31 cellular contexts compared by ENCODE assay signal in the genomic region with DNA sequence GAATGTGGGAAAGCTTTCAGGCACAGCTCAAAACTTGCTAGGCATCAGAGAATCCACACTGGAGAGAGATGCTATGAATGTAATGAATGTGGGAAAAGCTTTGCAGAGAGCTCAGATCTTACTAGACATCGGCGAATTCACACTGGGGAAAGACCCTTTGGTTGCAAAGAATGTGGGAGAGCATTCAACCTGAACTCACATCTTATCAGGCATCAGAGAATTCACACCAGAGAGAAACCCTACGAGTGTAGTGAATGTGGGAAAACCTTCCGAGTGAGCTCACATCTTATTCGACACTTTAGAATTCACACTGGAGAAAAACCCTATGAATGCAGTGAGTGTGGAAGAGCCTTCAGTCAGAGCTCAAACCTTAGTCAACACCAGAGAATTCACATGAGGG. TPM values are rescaled to one million over a fixed set of nuclear protein-coding genes. Genes with fewer than 3 reads are reported as not detected.
"Had no signal": no experiment of that assay in that cellular context is flagged by ENCODE, and none has a peak within 500 bp of the region (broad histone marks: within the 10 kb centered on the region; RNA-seq: fewer than 3 reads in every experiment).

No MANE protein-coding gene starts in this region.

- H3K4me1 Mint-ChIP-seq: activated CD4-positive, alpha-beta T cell treated with anti-CD3 and anti-CD28 coated beads for 36 hours; activated CD4-positive, alpha-beta T cell treated with anti-CD3 and anti-CD28 coated beads, Interleukin-2, amount 10 ng/mL, durations not matched to agents 24 days and 14 days; activated CD8-positive, alpha-beta memory T cell treated with anti-CD3 and anti-CD28 coated beads, Interleukin-2, amount 10 ng/mL, durations not matched to agents 7 days and 5 days; activated naive CD8-positive, alpha-beta T cell treated with anti-CD3 and anti-CD28 coated beads, Interleukin-2, amount 10 ng/mL, durations not matched to agents 7 days and 5 days; brain had no signal

- H3K4me1 ChIP-seq: ascending aorta had no signal

- H3K27ac ChIP-seq: ascending aorta had no signal

- ATAC-seq: activated CD4-positive, alpha-beta T cell treated with anti-CD3 and anti-CD28 coated beads for 36 hours; activated CD8-positive, alpha-beta memory T cell treated with anti-CD3 and anti-CD28 coated beads, Interleukin-2, amount 10 ng/mL, durations not matched to agents 7 days and 5 days; activated CD8-positive, alpha-beta T cell treated with anti-CD3 and anti-CD28 coated beads, Interleukin-2, amount 10 ng/mL, durations not matched to agents 7 days and 5 days; activated naive CD4-positive, alpha-beta T cell treated with anti-CD3 and anti-CD28 coated beads, Interleukin-2, amount 50 U/mL, for 72 hours; effector memory CD8-positive, alpha-beta T cell; esophagus mucosa had no signal

- H3K4me3 ChIP-seq: ascending aorta had no signal

- H3K27me3 ChIP-seq: ascending aorta had no signal

- H3K9me3 ChIP-seq: ascending aorta had no signal

- H3K4me3 Mint-ChIP-seq: activated CD4-positive, alpha-beta memory T cell treated with anti-CD3 and anti-CD28 coated beads for 36 hours; activated CD4-positive, alpha-beta T cell treated with anti-CD3 and anti-CD28 coated beads for 36 hours; activated CD4-positive, alpha-beta T cell treated with anti-CD3 and anti-CD28 coated beads, Interleukin-2, amount 10 ng/mL, durations not matched to agents 24 days and 14 days; activated CD8-positive, alpha-beta memory T cell treated with anti-CD3 and anti-CD28 coated beads, Interleukin-2, amount 10 ng/mL, durations not matched to agents 7 days and 5 days; activated CD8-positive, alpha-beta T cell treated with anti-CD3 and anti-CD28 coated beads, Interleukin-2, amount 10 ng/mL, durations not matched to agents 7 days and 5 days; activated naive CD4-positive, alpha-beta T cell treated with anti-CD3 and anti-CD28 coated beads, Interleukin-2, amount 10 ng/mL, durations not matched to agents 7 days and 5 days; activated naive CD8-positive, alpha-beta T cell treated with anti-CD3 and anti-CD28 coated beads, Interleukin-2, amount 10 ng/mL, durations not matched to agents 7 days and 5 days; activated T-helper 1 cell treated with anti-CD3 and anti-CD28 coated beads, Interleukin-12 subunit alpha, Interleukin-12 subunit beta, Interleukin-2, Interleukin-4 antibody, amounts not matched to agents 30 ng/mL and 10 ng/mL and 1 ng/mL, durations not matched to agents 14 hours and 24 hours and 36 hours; brain; effector memory CD8-positive, alpha-beta T cell had no signal

- FAIRE-seq: colon, endometrium, frontal cortex had no signal

- H3K27me3 Mint-ChIP-seq: activated CD4-positive, alpha-beta T cell treated with anti-CD3 and anti-CD28 coated beads, Interleukin-2, amount 10 ng/mL, durations not matched to agents 24 days and 14 days; activated CD8-positive, alpha-beta memory T cell treated with anti-CD3 and anti-CD28 coated beads, Interleukin-2, amount 10 ng/mL, durations not matched to agents 7 days and 5 days; activated naive CD8-positive, alpha-beta T cell treated with anti-CD3 and anti-CD28 coated beads, Interleukin-2, amount 10 ng/mL, durations not matched to agents 7 days and 5 days; brain had no signal

- DNase-seq: activated CD4-positive, alpha-beta memory T cell treated with anti-CD3 and anti-CD28 coated beads for 36 hours; activated CD4-positive, alpha-beta T cell treated with anti-CD3 and anti-CD28 coated beads for 36 hours; activated CD4-positive, alpha-beta T cell treated with anti-CD3 and anti-CD28 coated beads, Interleukin-2, amount 10 ng/mL, durations not matched to agents 24 days and 14 days; activated CD4-positive, CD25-positive, alpha-beta regulatory T cell; activated CD4-positive, CD25-positive, alpha-beta regulatory T cell treated with anti-CD3 and anti-CD28 coated beads, Interleukin-2, amount 50 U/mL, for 72 hours; activated CD8-positive, alpha-beta memory T cell treated with anti-CD3 and anti-CD28 coated beads, Interleukin-2, amount 10 ng/mL, durations not matched to agents 7 days and 5 days; activated CD8-positive, alpha-beta memory T cell treated with anti-CD3 and anti-CD28 coated beads, Interleukin-2, amount 50 U/mL, for 4 hours; activated CD8-positive, alpha-beta T cell treated with anti-CD3 and anti-CD28 coated beads, Interleukin-2, amount 10 ng/mL, durations not matched to agents 7 days and 5 days; activated effector memory CD4-positive, alpha-beta T cell treated with anti-CD3 and anti-CD28 coated beads, Interleukin-2, amount 50 U/mL, for 16 hours; activated naive CD4-positive, alpha-beta T cell; activated naive CD4-positive, alpha-beta T cell treated with anti-CD3 and anti-CD28 coated beads, Interleukin-2, amount 10 ng/mL, durations not matched to agents 7 days and 5 days; activated naive CD8-positive, alpha-beta T cell treated with anti-CD3 and anti-CD28 coated beads, Interleukin-2, amount 10 ng/mL, durations not matched to agents 7 days and 5 days; activated T-cell treated with anti-CD3 and anti-CD28 coated beads, Interleukin-2, amount 50 U/mL, for 1 hour; activated T-cell treated with anti-CD3 and anti-CD28 coated beads, Interleukin-2, amount 50 U/mL, for 48 hours; caudate nucleus; cortex of kidney; dermis blood vessel endothelial cell; effector CD4-positive, alpha-beta T cell; effector memory CD8-positive, alpha-beta T cell; foreskin fibroblast; head of caudate nucleus; T-helper 2 cell had no signal

- H3K27ac Mint-ChIP-seq: activated CD4-positive, alpha-beta memory T cell treated with anti-CD3 and anti-CD28 coated beads for 36 hours; activated CD4-positive, alpha-beta T cell treated with anti-CD3 and anti-CD28 coated beads for 36 hours; activated CD4-positive, alpha-beta T cell treated with anti-CD3 and anti-CD28 coated beads, Interleukin-2, amount 10 ng/mL, durations not matched to agents 24 days and 14 days; activated CD8-positive, alpha-beta memory T cell treated with anti-CD3 and anti-CD28 coated beads, Interleukin-2, amount 10 ng/mL, durations not matched to agents 7 days and 5 days; activated CD8-positive, alpha-beta T cell treated with anti-CD3 and anti-CD28 coated beads, Interleukin-2, amount 10 ng/mL, durations not matched to agents 7 days and 5 days; activated naive CD4-positive, alpha-beta T cell treated with anti-CD3 and anti-CD28 coated beads, Interleukin-2, amount 10 ng/mL, durations not matched to agents 7 days and 5 days; activated naive CD4-positive, alpha-beta T cell treated with anti-CD3 and anti-CD28 coated beads, Interleukin-2, amount 50 U/mL, for 72 hours; activated naive CD8-positive, alpha-beta T cell treated with anti-CD3 and anti-CD28 coated beads, Interleukin-2, amount 10 ng/mL, durations not matched to agents 7 days and 5 days; activated T-helper 1 cell treated with anti-CD3 and anti-CD28 coated beads, Interleukin-12 subunit alpha, Interleukin-12 subunit beta, Interleukin-2, Interleukin-4 antibody, amounts not matched to agents 30 ng/mL and 10 ng/mL and 1 ng/mL, durations not matched to agents 14 hours and 24 hours and 36 hours; activated T-helper 2 cell treated with anti-CD3 and anti-CD28 coated beads, Interferon-gamma antibody, Interleukin-2, Interleukin-4, amounts not matched to agents 10 μg/mL and 5 μg/mL and 100 μg/mL, durations not matched to agents 14 hours and 24 hours and 36 hours; brain; effector memory CD8-positive, alpha-beta T cell had no signal

RNA-seq across cellular contexts. Expression of a gene that starts 8.7 kb away (rescaled TPM):
- total RNA-seq: ascending aorta had no signal

RNA-seq across cellular contexts. Expression of a gene that starts 35.4 kb away (rescaled TPM):
- total RNA-seq: ascending aorta had no signal
